18 cellular contexts compared by ENCODE assay signal in genomic region chr2:169895294-169895985, GRCh38.
DNase-seq lines count a peak whose midpoint lies in the region; ATAC-seq and TF ChIP-seq lines count a peak whose summit lies in the region.
"Had no signal": no experiment of that assay in that cellular context is flagged by ENCODE, and none has a peak within 500 bp of the region (broad histone marks: within the 10 kb centered on the region; RNA-seq: fewer than 3 reads in every experiment).

No MANE protein-coding gene starts in this region.

- CTCF ChIA-PET in Caco-2 (lab: Charles Lee) = no interaction called here

- H3K4me3 Mint-ChIP-seq in Caco-2 (ENCODE audit: unreplicated experiment) (no peak overlapping the region), endodermal cell (no peak overlapping the region)
- H3K4me3 Mint-ChIP-seq: activated T-cell treated with anti-CD3 and anti-CD28 coated beads, Interleukin-2, amount 50 U/mL, for 24 hours had no signal

- H3K27ac Mint-ChIP-seq in Caco-2 (ENCODE audit: unreplicated experiment) (peak overlapping the region; percentile 13), endodermal cell (peak overlapping the region; percentile 11)
- H3K27ac Mint-ChIP-seq: activated T-cell treated with anti-CD3 and anti-CD28 coated beads, Interleukin-2, amount 50 U/mL, for 24 hours had no signal

- no TSS peak for BruUV-seq in Caco-2 (replicated peaks; lab: Mats Ljungman, UMichigan)

- no peak overlapping the region for H3K4me3 ChIP-seq in Caco-2 (ENCODE audit: low read depth, low read length)
- no peak overlapping the region for H3K4me3 ChIP-seq in endodermal cell (ENCODE audit: low read length)
- no peak overlapping the region for H3K4me3 ChIP-seq in osteoblast (ENCODE audit: insufficient read depth, low read length)
- H3K4me3 ChIP-seq in lower lobe of right lung = no peak overlapping the region
- H3K4me3 ChIP-seq: adrenal gland, gastroesophageal sphincter had no signal

- H3K27me3 ChIP-seq in Caco-2 (replicated peaks; ENCODE audit: control insufficient read depth, insufficient read depth, low read length) (no peaks in the 10 kb centered on the region), endodermal cell (ENCODE audit: control insufficient read depth, insufficient read depth, low read length, poor library complexity, severe bottlenecking) (no peaks in the 10 kb centered on the region), osteoblast (ENCODE audit: insufficient read depth, low read length) (no peaks in the 10 kb centered on the region), lower lobe of right lung (ENCODE audit: low read depth) (no peaks in the 10 kb centered on the region)
- H3K27me3 ChIP-seq: adrenal gland, gastroesophageal sphincter had no signal

- H3K36me3 Mint-ChIP-seq in Caco-2 (ENCODE audit: insufficient read depth, unreplicated experiment) = peaks cover 20% of the 10 kb centered on the region
- H3K36me3 Mint-ChIP-seq in endodermal cell (ENCODE audit: low read depth) = peaks cover 8% of the 10 kb centered on the region

- H3K4me1 Mint-ChIP-seq in Caco-2 (ENCODE audit: low read depth, unreplicated experiment) (peaks cover 18% of the 10 kb centered on the region), endodermal cell (peaks cover 9% of the 10 kb centered on the region)

- TF ChIP-seq CTCF in Caco-2 (IDR thresholded peaks at IDR 0.05; ENCODE audit: insufficient read depth in 1 of 2, low read depth in 1 of 2, low read length in 1 of 2, severe bottlenecking in 1 of 2, unreplicated experiment in 1 of 2) (no peak), endodermal cell (conservative IDR thresholded peaks at IDR 0.05) (no peak), osteoblast (IDR thresholded peaks at IDR 0.05; ENCODE audit: extremely low read depth, low read depth, low read length) (no peak), lower lobe of right lung (IDR thresholded peaks at IDR 0.05) (no peak)

- no peak overlapping the region for H2AFZ ChIP-seq in osteoblast (ENCODE audit: low read length)

- 95 to 97% methylated on average over 3 of the region's 3 CpGs for WGBS in endodermal cell (ENCODE audit: insufficient coverage in 1 of 2, insufficient read length in 1 of 2), 2 experiments

- H3K27me3 Mint-ChIP-seq in Caco-2 (ENCODE audit: insufficient read depth, unreplicated experiment) = no peaks in the 10 kb centered on the region
- no peaks in the 10 kb centered on the region for H3K27me3 Mint-ChIP-seq in endodermal cell (ENCODE audit: insufficient read depth)
- H3K27me3 Mint-ChIP-seq: activated T-cell treated with anti-CD3 and anti-CD28 coated beads, Interleukin-2, amount 50 U/mL, for 24 hours had no signal

- H3K27ac ChIP-seq in endodermal cell (ENCODE audit: low read depth, low read length) (no peak overlapping the region), osteoblast (ENCODE audit: low read depth, low read length) (peak overlapping the region; percentile 8), lower lobe of right lung (no peak overlapping the region)
- H3K27ac ChIP-seq: adrenal gland, gastroesophageal sphincter had no signal

- intact Hi-C loops in Caco-2 (cut with micrococcal nuclease; ENCODE audit: unreplicated experiment) (no loop called here), lower lobe of right lung (cut with DNase I) (no loop called here)

- H3K79me2 ChIP-seq in osteoblast (ENCODE audit: insufficient read depth, low read length) = no peaks in the 10 kb centered on the region

- no peaks in the 10 kb centered on the region for H3K9me3 ChIP-seq in Caco-2
- H3K9me3 ChIP-seq in endodermal cell (ENCODE audit: control insufficient read depth, low read length) = no peaks in the 10 kb centered on the region
- H3K9me3 ChIP-seq in osteoblast (ENCODE audit: low read depth, low read length) = no peaks in the 10 kb centered on the region
- no peaks in the 10 kb centered on the region for H3K9me3 ChIP-seq in lower lobe of right lung
- H3K9me3 ChIP-seq: adrenal gland, gastroesophageal sphincter had no signal

- H3K4me1 ChIP-seq in Caco-2 (peaks cover 15% of the 10 kb centered on the region), endodermal cell (ENCODE audit: control insufficient read depth, insufficient read depth, low read length) (no peaks in the 10 kb centered on the region), osteoblast (ENCODE audit: insufficient read depth, low read length) (peaks cover 3% of the 10 kb centered on the region), lower lobe of right lung (no peaks in the 10 kb centered on the region)

- DNase-seq in Caco-2 (no peak), M059J (ENCODE audit: low read depth) (peak; percentile 10), endodermal cell (no peak), osteoblast (ENCODE audit: insufficient read length, low spot score, missing footprints) (peak; percentile 34), ureter (ENCODE audit: low spot score) (no peak), SIG-M5 treated with dmso at 0.1 percent for 504 hours (lab: John Stamatoyannopoulos, UW; ENCODE audit: unreplicated experiment) (no peak), lower lobe of right lung (no peak)
- DNase-seq: activated CD4-positive, alpha-beta T cell treated with anti-CD3 and anti-CD28 coated beads for 4 hours; activated T-cell treated with anti-CD3 and anti-CD28 coated beads, Interleukin-2, amount 50 U/mL, for 24 hours; adrenal gland; C1 segment of cervical spinal cord; KBM-7; NCI-H146; NCI-H524; stimulated activated CD4-positive, alpha-beta T cell treated with anti-CD3 and anti-CD28 coated beads, Interleukin-2, amount 100 ng/mL, for 48 hours; trophoblast cell had no signal

- H3K9ac ChIP-seq in endodermal cell (ENCODE audit: extremely low read depth, low read length, poor library complexity, severe bottlenecking) = no peak overlapping the region

- H3K4me2 ChIP-seq in osteoblast (ENCODE audit: insufficient read depth, low read length) = no peak overlapping the region

- no peaks in the 10 kb centered on the region for H3K9me3 Mint-ChIP-seq in Caco-2 (ENCODE audit: unreplicated experiment)
- H3K9me3 Mint-ChIP-seq in endodermal cell = no peaks in the 10 kb centered on the region
- H3K9me3 Mint-ChIP-seq: activated T-cell treated with anti-CD3 and anti-CD28 coated beads, Interleukin-2, amount 50 U/mL, for 24 hours had no signal

- no peaks in the 10 kb centered on the region for H4K20me1 ChIP-seq in osteoblast (ENCODE audit: insufficient read depth, low read length)

- POLR2A ChIA-PET in Caco-2 (lab: Charles Lee) = no interaction called here

- ATAC-seq in HG02571 (IDR thresholded peaks at IDR 0.05; ENCODE audit: unreplicated experiment) (no peak), lower lobe of right lung (no peak)
- ATAC-seq: gastroesophageal sphincter had no signal

- H3K36me3 ChIP-seq in Caco-2 (ENCODE audit: control insufficient read depth, insufficient read depth, low read length) (no peaks in the 10 kb centered on the region), endodermal cell (ENCODE audit: control insufficient read depth, insufficient read depth, low read length) (no peaks in the 10 kb centered on the region), osteoblast (ENCODE audit: insufficient read depth, low read length) (no peaks in the 10 kb centered on the region), lower lobe of right lung (peaks cover 31% of the 10 kb centered on the region)

Comparison
In these comparisons a context has a peak if more than half of its experiments do, and no peak if none do; other contexts are left out.
1. DNase-seq: peak in M059J (single experiment) and osteoblast (single experiment); none in Caco-2 (0 of 2), endodermal cell (single experiment), ureter (single experiment), SIG-M5 treated with dmso at 0.1 percent for 504 hours (single experiment) and lower lobe of right lung (single experiment).